8 cellular contexts compared by ENCODE assay signal in the genomic region with DNA sequence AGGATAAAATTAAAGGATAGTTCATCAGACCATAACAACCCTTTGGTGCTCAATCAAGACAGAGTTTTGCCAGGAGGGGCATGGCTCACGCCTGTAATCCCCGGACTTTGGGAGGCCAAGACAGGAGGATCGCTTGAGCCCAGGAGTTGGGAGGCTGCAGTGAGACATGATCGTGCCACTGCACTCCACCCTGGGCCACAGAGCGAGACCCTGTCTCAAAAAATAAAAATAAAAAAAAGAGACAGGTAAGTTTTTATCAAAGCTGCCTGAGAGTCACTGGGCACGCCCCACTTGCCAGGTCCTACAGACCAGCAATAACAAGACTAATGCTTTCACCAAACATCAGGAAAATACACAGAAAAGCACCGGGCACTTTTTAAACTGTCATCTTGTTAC. TPM values are rescaled to one million over a fixed set of nuclear protein-coding genes. Genes with fewer than 3 reads are reported as not detected.
DNase-seq lines count a peak whose midpoint lies in the region; ATAC-seq and TF ChIP-seq lines count a peak whose summit lies in the region.

No MANE protein-coding gene starts in this region.

- peaks cover 42% of the 10 kb centered on the region for H3K36me3 Mint-ChIP-seq in Calu3 (ENCODE audit: insufficient read depth, unreplicated experiment)

- H3K4me1 Mint-ChIP-seq in Calu3 (ENCODE audit: low read depth, unreplicated experiment) = peaks cover 17% of the 10 kb centered on the region

- TF ChIP-seq POLR2A in esophagus squamous epithelium (IDR thresholded peaks at IDR 0.05) = no peak
- no peak for TF ChIP-seq POLR2A in gastrocnemius medialis (IDR thresholded peaks at IDR 0.05)

- TF ChIP-seq CTCF in Calu3 (IDR thresholded peaks at IDR 0.05; ENCODE audit: unreplicated experiment) (no peak), SK-N-SH (IDR thresholded peaks at IDR 0.05) (no peak), esophagus squamous epithelium (IDR thresholded peaks at IDR 0.05) (no peak), gastrocnemius medialis (IDR thresholded peaks at IDR 0.05 in 4 of 5, conservative IDR thresholded peaks at IDR 0.05 in 1 of 5) (no peak)

- H3K4me1 ChIP-seq in SK-N-SH (ENCODE audit: control insufficient read depth in 1 of 2, insufficient read depth in 2 of 2, low read depth in 1 of 2, low read length in 1 of 2) (peaks cover 11 to 15% of the 10 kb centered on the region in 2 experiments; a peak in 3 of 4 replicates), esophagus squamous epithelium (peaks cover 17 to 34% (median 20%) of the 10 kb centered on the region in 3 donors), gastrocnemius medialis (peaks cover 9 to 25% of the 10 kb centered on the region in 2 donors)

- H3K4me3 Mint-ChIP-seq in Calu3 (ENCODE audit: low read depth, unreplicated experiment) = peak overlapping the region; percentile 81

- H3K27me3 ChIP-seq in SK-N-SH (ENCODE audit: insufficient read depth) = no peaks in the 10 kb centered on the region
- no peaks in the 10 kb centered on the region for H3K27me3 ChIP-seq in esophagus squamous epithelium
- H3K27me3 ChIP-seq in gastrocnemius medialis = no peaks in the 10 kb centered on the region

- intact Hi-C loops in Calu3 (cut with micrococcal nuclease; ENCODE audit: unreplicated experiment) = loop anchor here (5.0 kb wide), 1 partner anchor 194 kb away; the partner anchor contains the start of genes ANKRD37 and LRP2BP
- intact Hi-C loops in esophagus squamous epithelium (cut with DNase I) = loop anchor here (10.0 kb wide), 1 partner anchor 192 kb away; the partner anchor contains the start of genes ANKRD37 and LRP2BP
- intact Hi-C loops in gastrocnemius medialis (cut with DNase I; ENCODE audit: low total_unique reads) = loop anchor here (2.0 to 10.0 kb wide), 5 partner anchors 61 to 666 kb away; partner anchors contain the start of genes CASP3, PRIMPOL and SLC25A4

- H3K27me3 Mint-ChIP-seq in Calu3 (ENCODE audit: unreplicated experiment) = no peaks in the 10 kb centered on the region

- peaks cover 71% of the 10 kb centered on the region for H3K79me2 ChIP-seq in SK-N-SH (ENCODE audit: insufficient read depth)

- no peaks in the 10 kb centered on the region for H4K20me1 ChIP-seq in SK-N-SH (ENCODE audit: insufficient read depth)

- CTCF ChIA-PET in Calu3 (lab: Charles Lee) = no interaction called here
- CTCF ChIA-PET in SK-N-SH (lab: Yijun Ruan, JAX) = interaction anchor here (3.8 kb wide), 1 partner anchor 20 kb away, joined by 17 read pairs; no protein-coding TSS in a partner anchor

- DNase-seq in Calu3 (no peak), SK-N-SH (no peak), esophagus squamous epithelium (lab: John Stamatoyannopoulos, UW) (no peak), gastrocnemius medialis (no peak), GF-D8 (lab: John Stamatoyannopoulos, UW) (no peak), germinal center (ENCODE audit: low spot score) (no peak)
- DNase-seq in stimulated activated naive CD4-positive, alpha-beta T cell treated with Interleukin-2 at 50 U/mL for 16 hours (lab: John Stamatoyannopoulos, UW) = no peak

- no peak for TF ChIP-seq EP300 in SK-N-SH (IDR thresholded peaks at IDR 0.05; ENCODE audit: borderline replicate concordance in 1 of 2, low read depth in 1 of 2, low read length in 1 of 2)

- TSS peak; percentile 72 for BruUV-seq in Calu3 (replicated peaks; lab: Mats Ljungman, UMichigan)

- H3K27ac ChIP-seq in SK-N-SH (ENCODE audit: low read depth in 2 of 2, low read length in 1 of 2) (peak overlapping the region; percentile 80 to 84), esophagus squamous epithelium (peak overlapping the region; percentile 92 to 98 (median 96)), gastrocnemius medialis (peak overlapping the region; percentile 85 to 99 (median 97))

- peak overlapping the region; percentile 71 for H2AFZ ChIP-seq in SK-N-SH (ENCODE audit: low read depth)

- peak overlapping the region; percentile 93 for H3K4me2 ChIP-seq in SK-N-SH

- H3F3A ChIP-seq in SK-N-SH (replicated peaks; ENCODE audit: insufficient read depth) = peaks cover 18% of the 10 kb centered on the region

- peak overlapping the region; percentile 92 for H3K27ac Mint-ChIP-seq in Calu3 (ENCODE audit: unreplicated experiment)

- H3K36me3 ChIP-seq in SK-N-SH (replicated peaks in 1 of 2; ENCODE audit: control insufficient read depth in 1 of 2, insufficient read depth in 2 of 2, low read length in 1 of 2) (peaks cover 0 to 9% of the 10 kb centered on the region in 2 experiments), esophagus squamous epithelium (peaks cover 0 to 10% (median 0%) of the 10 kb centered on the region in 3 donors), gastrocnemius medialis (no peaks in the 10 kb centered on the region)

- in situ Hi-C loops in gastrocnemius medialis (cut with MboI; ENCODE audit: low sequenced_read_pairs in 4 of 4) = loop anchor here in 3 of 4 donors (10.0 to 25.0 kb wide), 3 partner anchors 184 to 409 kb away; partner anchors contain the start of genes ANKRD37 (in 3 of the 3) and LRP2BP (in 3 of the 3)

- WGBS in SK-N-SH (ENCODE audit: low lambda C conversion rate) = 62% methylated on average over 7 of the region's 7 CpGs
- WGBS in esophagus squamous epithelium, 2 donors = 66 to 71% methylated on average over 7 of the region's 7 CpGs

- H3K4me3 ChIP-seq in SK-N-SH (ENCODE audit: low read depth in 2 of 2, low read length in 1 of 2) (peak overlapping the region; percentile 61 to 72), esophagus squamous epithelium (peak overlapping the region; percentile 62 to 96 (median 82)), gastrocnemius medialis (peak overlapping the region; percentile 63 to 87 (median 74))

- no peaks in the 10 kb centered on the region for H3K9me3 Mint-ChIP-seq in Calu3 (ENCODE audit: low read depth, unreplicated experiment)

- ATAC-seq in HG02571 (IDR thresholded peaks at IDR 0.05; ENCODE audit: unreplicated experiment) (peak; percentile 13), gastrocnemius medialis (no peak)

- POLR2A ChIA-PET in SK-N-SH (lab: Yijun Ruan, JAX) = interaction anchor here (1.6 kb wide), 1 partner anchor 192 kb away, joined by 4 read pairs; the partner anchor contains the start of gene LRP2BP

- no peaks in the 10 kb centered on the region for H3K9me3 ChIP-seq in SK-N-SH
- no peaks in the 10 kb centered on the region for H3K9me3 ChIP-seq in esophagus squamous epithelium
- no peaks in the 10 kb centered on the region for H3K9me3 ChIP-seq in gastrocnemius medialis

- no peak for TF ChIP-seq RAD21 in SK-N-SH (IDR thresholded peaks at IDR 0.05; ENCODE audit: low read length)

- H3K9ac ChIP-seq in SK-N-SH = peak overlapping the region; percentile 93

- no peaks in the 10 kb centered on the region for H3K9me2 ChIP-seq in SK-N-SH

TF ChIP-seq in SK-N-SH, 30 proteins besides CTCF, POLR2A, EP300 and RAD21 (continues in another document):
- no peak for TF ChIP-seq GATA2 (CRISPR knock-in tag; IDR thresholded peaks at IDR 0.05)
- TF ChIP-seq FOSL2 (IDR thresholded peaks at IDR 0.05; ENCODE audit: borderline replicate concordance, low read depth) = no peak
- TF ChIP-seq, protein P1, sequence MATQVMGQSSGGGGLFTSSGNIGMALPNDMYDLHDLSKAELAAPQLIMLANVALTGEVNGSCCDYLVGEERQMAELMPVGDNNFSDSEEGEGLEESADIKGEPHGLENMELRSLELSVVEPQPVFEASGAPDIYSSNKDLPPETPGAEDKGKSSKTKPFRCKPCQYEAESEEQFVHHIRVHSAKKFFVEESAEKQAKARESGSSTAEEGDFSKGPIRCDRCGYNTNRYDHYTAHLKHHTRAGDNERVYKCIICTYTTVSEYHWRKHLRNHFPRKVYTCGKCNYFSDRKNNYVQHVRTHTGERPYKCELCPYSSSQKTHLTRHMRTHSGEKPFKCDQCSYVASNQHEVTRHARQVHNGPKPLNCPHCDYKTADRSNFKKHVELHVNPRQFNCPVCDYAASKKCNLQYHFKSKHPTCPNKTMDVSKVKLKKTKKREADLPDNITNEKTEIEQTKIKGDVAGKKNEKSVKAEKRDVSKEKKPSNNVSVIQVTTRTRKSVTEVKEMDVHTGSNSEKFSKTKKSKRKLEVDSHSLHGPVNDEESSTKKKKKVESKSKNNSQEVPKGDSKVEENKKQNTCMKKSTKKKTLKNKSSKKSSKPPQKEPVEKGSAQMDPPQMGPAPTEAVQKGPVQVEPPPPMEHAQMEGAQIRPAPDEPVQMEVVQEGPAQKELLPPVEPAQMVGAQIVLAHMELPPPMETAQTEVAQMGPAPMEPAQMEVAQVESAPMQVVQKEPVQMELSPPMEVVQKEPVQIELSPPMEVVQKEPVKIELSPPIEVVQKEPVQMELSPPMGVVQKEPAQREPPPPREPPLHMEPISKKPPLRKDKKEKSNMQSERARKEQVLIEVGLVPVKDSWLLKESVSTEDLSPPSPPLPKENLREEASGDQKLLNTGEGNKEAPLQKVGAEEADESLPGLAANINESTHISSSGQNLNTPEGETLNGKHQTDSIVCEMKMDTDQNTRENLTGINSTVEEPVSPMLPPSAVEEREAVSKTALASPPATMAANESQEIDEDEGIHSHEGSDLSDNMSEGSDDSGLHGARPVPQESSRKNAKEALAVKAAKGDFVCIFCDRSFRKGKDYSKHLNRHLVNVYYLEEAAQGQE (IDR thresholded peaks at IDR 0.05; ENCODE audit: low read depth, low read length) = no peak
- TF ChIP-seq USF2 (IDR thresholded peaks at IDR 0.05; ENCODE audit: borderline replicate concordance, low read depth, low read length) = no peak

RNA-seq across cellular contexts. Expression of gene CFAP97, which starts 0.8 kb away (rescaled TPM):
- total RNA-seq in Calu3 (2022) = 36.9 and 38.4 TPM in 2 replicates
- polyA plus RNA-seq in SK-N-SH (2012; rRNA removed) = 10.6 and 14.1 TPM in 2 replicates
- 18.9 and 23.0 TPM in 2 replicates for polyA plus RNA-seq in SK-N-SH (2012; cell fraction: cytosol; rRNA removed)
- 5.7 and 11.4 TPM in 2 replicates for polyA plus RNA-seq in SK-N-SH (2012; cell fraction: nucleus; rRNA removed)
- total RNA-seq in esophagus squamous epithelium = 10 to 100 TPM; 14.6 to 34.0 (median 20.0) TPM
- total RNA-seq in gastrocnemius medialis = 10 to 100 TPM in 2 of 4 donors, 1 to 10 TPM in 2; 6.5 to 14.1 (median 10.8) TPM

RNA-seq across cellular contexts. Expression of gene SNX25, which starts 6.4 kb away (rescaled TPM):
- total RNA-seq in Calu3 (2022) = 15.9 and 16.1 TPM in 2 replicates
- polyA plus RNA-seq in SK-N-SH (2012; rRNA removed) = 8.5 and 11.4 TPM in 2 replicates
- polyA plus RNA-seq in SK-N-SH (2012; cell fraction: cytosol; rRNA removed) = 12.0 and 14.0 TPM in 2 replicates
- 6.6 and 13.2 TPM in 2 replicates for polyA plus RNA-seq in SK-N-SH (2012; cell fraction: nucleus; rRNA removed)
- total RNA-seq in esophagus squamous epithelium = 10 to 100 TPM in 1 of 4 donors, 1 to 10 TPM in 3; 5.5 to 18.9 (median 7.5) TPM
- 10 to 100 TPM; 11.3 to 17.3 (median 13.4) TPM for total RNA-seq in gastrocnemius medialis

RNA-seq across cellular contexts. Expression of gene SLC25A4, which starts 59.9 kb away (rescaled TPM):
- total RNA-seq in Calu3 (2022) (15.2 and 17.8 TPM in 2 replicates), esophagus squamous epithelium (10 to 100 TPM; 12.4 to 24.0 (median 16.3) TPM), gastrocnemius medialis (100 to 1,000 TPM; 360 to 914 (median 389) TPM)
- polyA plus RNA-seq in SK-N-SH (2012; rRNA removed) = 36.2 and 40.5 TPM in 2 replicates
- 35.0 and 37.8 TPM in 2 replicates for polyA plus RNA-seq in SK-N-SH (2012; cell fraction: cytosol; rRNA removed)
- 54.9 and 60.3 TPM in 2 replicates for polyA plus RNA-seq in SK-N-SH (2012; cell fraction: nucleus; rRNA removed)

Comparison
In these comparisons a context has a peak if more than half of its experiments do, and no peak if none do; other contexts are left out.
1. RNA of gene SLC25A4, which starts 59.9 kb away (total RNA-seq): 360 to 914 TPM in gastrocnemius medialis; 12.4 to 24.0 TPM in esophagus squamous epithelium and 15.2 to 17.8 TPM in Calu3; every median in the first group is over 10 times any median in the second.
2. Peak in every context shown above with its lines, with median percentiles within 50 percentile points of each other: H3K27ac ChIP-seq and H3K4me3 ChIP-seq.